In the genomic region with DNA sequence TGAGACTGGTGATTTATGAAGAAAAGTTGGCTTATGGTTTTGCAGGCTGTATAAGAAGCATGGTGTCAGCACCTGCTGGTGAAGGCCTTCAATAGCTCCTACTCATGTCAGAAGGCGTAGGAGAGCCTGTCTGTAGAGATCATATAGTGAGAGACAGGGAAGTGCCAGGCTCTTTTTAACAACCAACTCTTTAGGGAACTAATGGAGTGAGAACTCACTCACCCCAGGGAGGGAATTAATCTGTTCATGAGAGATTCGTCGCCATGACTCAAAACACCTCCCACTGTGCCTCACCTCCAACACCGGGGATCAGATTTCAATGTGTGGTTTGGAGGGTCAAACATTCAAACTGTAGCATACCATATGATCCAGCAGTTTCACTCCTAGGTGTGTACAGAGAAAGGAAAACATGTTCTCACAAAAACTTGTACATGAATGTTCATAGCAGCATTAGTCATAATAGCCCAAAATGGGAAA, we compare ENCODE assay signal across 1 cellular context.
TF ChIP-seq lines count a peak whose summit lies in the region.

No MANE protein-coding gene starts in this region.

TF ChIP-seq in HEK293, 187 proteins besides CTCF, POLR2A, EP300 and RAD21 (continued from another document and continues in another):
- TF ChIP-seq ZNF132 (tag by site-specific recombination; IDR thresholded peaks at IDR 0.05; ENCODE audit: borderline replicate concordance) (no peak), ELK4 (IDR thresholded peaks at IDR 0.05; ENCODE audit: borderline replicate concordance, low read depth, low read length) (no peak), ZSCAN30 (tag by site-specific recombination; IDR thresholded peaks at IDR 0.05) (no peak), ATF2 (tag by site-specific recombination; IDR thresholded peaks at IDR 0.05; ENCODE audit: low read depth) (no peak), ZNF621 (tag by site-specific recombination; IDR thresholded peaks at IDR 0.05) (no peak), ZNF529 (tag by site-specific recombination; IDR thresholded peaks at IDR 0.05; ENCODE audit: insufficient replicate concordance) (peak; percentile 6), AEBP2 (tag by site-specific recombination; IDR thresholded peaks at IDR 0.05; ENCODE audit: borderline replicate concordance) (no peak), BCL11B (tag by site-specific recombination; IDR thresholded peaks at IDR 0.05; ENCODE audit: low read depth) (no peak), ZNF184 (tag by site-specific recombination; IDR thresholded peaks at IDR 0.05) (peak; percentile 70), YY1 (tag by site-specific recombination; IDR thresholded peaks at IDR 0.05) (no peak), ZNF133 (tag by site-specific recombination; IDR thresholded peaks at IDR 0.05) (no peak), ZNF335 (tag by site-specific recombination; conservative IDR thresholded peaks at IDR 0.05) (no peak), ZNF571 (tag by site-specific recombination; IDR thresholded peaks at IDR 0.05) (no peak), ZNF350 (tag by site-specific recombination; IDR thresholded peaks at IDR 0.05) (no peak), BCL11A (tag by site-specific recombination; IDR thresholded peaks at IDR 0.05; ENCODE audit: low read depth) (peak; percentile 78; the same call in 1 of the 2 replicates), PATZ1 (tag by site-specific recombination; IDR thresholded peaks at IDR 0.05) (peak; percentile 44), ZBTB17 (tag by site-specific recombination; IDR thresholded peaks at IDR 0.05) (0 out of 2 replicates have a peak, but pooled peaks have one; percentile 26), IKZF3 (tag by site-specific recombination; IDR thresholded peaks at IDR 0.05) (0 out of 2 replicates have a peak, but pooled peaks have one; percentile 10), ZNF391 (tag by site-specific recombination; IDR thresholded peaks at IDR 0.05; ENCODE audit: borderline replicate concordance, low read depth) (no peak), ZNF768 (tag by site-specific recombination; IDR thresholded peaks at IDR 0.05) (no peak), ZNF324 (tag by site-specific recombination; IDR thresholded peaks at IDR 0.05) (0 out of 2 replicates have a peak, but pooled peaks have one; percentile 8), ZNF645 (tag by site-specific recombination; IDR thresholded peaks at IDR 0.05) (no peak), ZBTB20 (tag by site-specific recombination; IDR thresholded peaks at IDR 0.05) (no peak), ZNF155 (tag by site-specific recombination; IDR thresholded peaks at IDR 0.05) (no peak), SP3 (tag by site-specific recombination; IDR thresholded peaks at IDR 0.05) (no peak), ZBTB26 (tag by site-specific recombination; optimal IDR thresholded peaks at IDR 0.05) (no peak), ZNF19 (tag by site-specific recombination; IDR thresholded peaks at IDR 0.05; ENCODE audit: low read depth) (no peak), ZNF10 (tag by site-specific recombination; IDR thresholded peaks at IDR 0.05) (no peak; the same call in none of the 2 replicates), ZNF626 (tag by site-specific recombination; IDR thresholded peaks at IDR 0.05) (no peak), ZNF677 (tag by site-specific recombination; IDR thresholded peaks at IDR 0.05) (no peak), ZEB2 (tag by site-specific recombination; IDR thresholded peaks at IDR 0.05) (no peak), RBAK (tag by site-specific recombination; IDR thresholded peaks at IDR 0.05) (no peak), ZNF112 (tag by site-specific recombination; IDR thresholded peaks at IDR 0.05) (no peak), ZNF76 (tag by site-specific recombination; IDR thresholded peaks at IDR 0.05; ENCODE audit: borderline replicate concordance, low read depth) (no peak), ZNF24 (tag by site-specific recombination; IDR thresholded peaks at IDR 0.05) (peak; percentile 88)
- TF ChIP-seq, protein P1, sequence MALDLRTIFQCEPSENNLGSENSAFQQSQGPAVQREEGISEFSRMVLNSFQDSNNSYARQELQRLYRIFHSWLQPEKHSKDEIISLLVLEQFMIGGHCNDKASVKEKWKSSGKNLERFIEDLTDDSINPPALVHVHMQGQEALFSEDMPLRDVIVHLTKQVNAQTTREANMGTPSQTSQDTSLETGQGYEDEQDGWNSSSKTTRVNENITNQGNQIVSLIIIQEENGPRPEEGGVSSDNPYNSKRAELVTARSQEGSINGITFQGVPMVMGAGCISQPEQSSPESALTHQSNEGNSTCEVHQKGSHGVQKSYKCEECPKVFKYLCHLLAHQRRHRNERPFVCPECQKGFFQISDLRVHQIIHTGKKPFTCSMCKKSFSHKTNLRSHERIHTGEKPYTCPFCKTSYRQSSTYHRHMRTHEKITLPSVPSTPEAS (tag by site-specific recombination; IDR thresholded peaks at IDR 0.05): no peak
- TF ChIP-seq, protein P2, sequence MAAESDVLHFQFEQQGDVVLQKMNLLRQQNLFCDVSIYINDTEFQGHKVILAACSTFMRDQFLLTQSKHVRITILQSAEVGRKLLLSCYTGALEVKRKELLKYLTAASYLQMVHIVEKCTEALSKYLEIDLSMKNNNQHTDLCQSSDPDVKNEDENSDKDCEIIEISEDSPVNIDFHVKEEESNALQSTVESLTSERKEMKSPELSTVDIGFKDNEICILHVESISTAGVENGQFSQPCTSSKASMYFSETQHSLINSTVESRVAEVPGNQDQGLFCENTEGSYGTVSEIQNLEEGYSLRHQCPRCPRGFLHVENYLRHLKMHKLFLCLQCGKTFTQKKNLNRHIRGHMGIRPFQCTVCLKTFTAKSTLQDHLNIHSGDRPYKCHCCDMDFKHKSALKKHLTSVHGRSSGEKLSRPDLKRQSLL (tag by site-specific recombination; IDR thresholded peaks at IDR 0.05): no peak
- TF ChIP-seq, protein P3, sequence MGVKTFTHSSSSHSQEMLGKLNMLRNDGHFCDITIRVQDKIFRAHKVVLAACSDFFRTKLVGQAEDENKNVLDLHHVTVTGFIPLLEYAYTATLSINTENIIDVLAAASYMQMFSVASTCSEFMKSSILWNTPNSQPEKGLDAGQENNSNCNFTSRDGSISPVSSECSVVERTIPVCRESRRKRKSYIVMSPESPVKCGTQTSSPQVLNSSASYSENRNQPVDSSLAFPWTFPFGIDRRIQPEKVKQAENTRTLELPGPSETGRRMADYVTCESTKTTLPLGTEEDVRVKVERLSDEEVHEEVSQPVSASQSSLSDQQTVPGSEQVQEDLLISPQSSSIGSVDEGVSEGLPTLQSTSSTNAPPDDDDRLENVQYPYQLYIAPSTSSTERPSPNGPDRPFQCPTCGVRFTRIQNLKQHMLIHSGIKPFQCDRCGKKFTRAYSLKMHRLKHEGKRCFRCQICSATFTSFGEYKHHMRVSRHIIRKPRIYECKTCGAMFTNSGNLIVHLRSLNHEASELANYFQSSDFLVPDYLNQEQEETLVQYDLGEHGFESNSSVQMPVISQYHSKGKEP (tag by site-specific recombination; IDR thresholded peaks at IDR 0.05): peak; percentile 54; the same call in 1 of the 2 replicates
- TF ChIP-seq, protein P4, sequence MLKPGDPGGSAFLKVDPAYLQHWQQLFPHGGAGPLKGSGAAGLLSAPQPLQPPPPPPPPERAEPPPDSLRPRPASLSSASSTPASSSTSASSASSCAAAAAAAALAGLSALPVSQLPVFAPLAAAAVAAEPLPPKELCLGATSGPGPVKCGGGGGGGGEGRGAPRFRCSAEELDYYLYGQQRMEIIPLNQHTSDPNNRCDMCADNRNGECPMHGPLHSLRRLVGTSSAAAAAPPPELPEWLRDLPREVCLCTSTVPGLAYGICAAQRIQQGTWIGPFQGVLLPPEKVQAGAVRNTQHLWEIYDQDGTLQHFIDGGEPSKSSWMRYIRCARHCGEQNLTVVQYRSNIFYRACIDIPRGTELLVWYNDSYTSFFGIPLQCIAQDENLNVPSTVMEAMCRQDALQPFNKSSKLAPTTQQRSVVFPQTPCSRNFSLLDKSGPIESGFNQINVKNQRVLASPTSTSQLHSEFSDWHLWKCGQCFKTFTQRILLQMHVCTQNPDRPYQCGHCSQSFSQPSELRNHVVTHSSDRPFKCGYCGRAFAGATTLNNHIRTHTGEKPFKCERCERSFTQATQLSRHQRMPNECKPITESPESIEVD (tag by site-specific recombination; IDR thresholded peaks at IDR 0.05): no peak
- TF ChIP-seq, protein P5, sequence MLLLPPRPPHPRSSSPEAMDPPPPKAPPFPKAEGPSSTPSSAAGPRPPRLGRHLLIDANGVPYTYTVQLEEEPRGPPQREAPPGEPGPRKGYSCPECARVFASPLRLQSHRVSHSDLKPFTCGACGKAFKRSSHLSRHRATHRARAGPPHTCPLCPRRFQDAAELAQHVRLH (tag by site-specific recombination; IDR thresholded peaks at IDR 0.05): no peak
- TF ChIP-seq, protein P6, sequence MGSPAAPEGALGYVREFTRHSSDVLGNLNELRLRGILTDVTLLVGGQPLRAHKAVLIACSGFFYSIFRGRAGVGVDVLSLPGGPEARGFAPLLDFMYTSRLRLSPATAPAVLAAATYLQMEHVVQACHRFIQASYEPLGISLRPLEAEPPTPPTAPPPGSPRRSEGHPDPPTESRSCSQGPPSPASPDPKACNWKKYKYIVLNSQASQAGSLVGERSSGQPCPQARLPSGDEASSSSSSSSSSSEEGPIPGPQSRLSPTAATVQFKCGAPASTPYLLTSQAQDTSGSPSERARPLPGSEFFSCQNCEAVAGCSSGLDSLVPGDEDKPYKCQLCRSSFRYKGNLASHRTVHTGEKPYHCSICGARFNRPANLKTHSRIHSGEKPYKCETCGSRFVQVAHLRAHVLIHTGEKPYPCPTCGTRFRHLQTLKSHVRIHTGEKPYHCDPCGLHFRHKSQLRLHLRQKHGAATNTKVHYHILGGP (tag by site-specific recombination; IDR thresholded peaks at IDR 0.05): no peak
